Comparison of ENCODE assay signal across 8 cellular contexts in the genomic region with DNA sequence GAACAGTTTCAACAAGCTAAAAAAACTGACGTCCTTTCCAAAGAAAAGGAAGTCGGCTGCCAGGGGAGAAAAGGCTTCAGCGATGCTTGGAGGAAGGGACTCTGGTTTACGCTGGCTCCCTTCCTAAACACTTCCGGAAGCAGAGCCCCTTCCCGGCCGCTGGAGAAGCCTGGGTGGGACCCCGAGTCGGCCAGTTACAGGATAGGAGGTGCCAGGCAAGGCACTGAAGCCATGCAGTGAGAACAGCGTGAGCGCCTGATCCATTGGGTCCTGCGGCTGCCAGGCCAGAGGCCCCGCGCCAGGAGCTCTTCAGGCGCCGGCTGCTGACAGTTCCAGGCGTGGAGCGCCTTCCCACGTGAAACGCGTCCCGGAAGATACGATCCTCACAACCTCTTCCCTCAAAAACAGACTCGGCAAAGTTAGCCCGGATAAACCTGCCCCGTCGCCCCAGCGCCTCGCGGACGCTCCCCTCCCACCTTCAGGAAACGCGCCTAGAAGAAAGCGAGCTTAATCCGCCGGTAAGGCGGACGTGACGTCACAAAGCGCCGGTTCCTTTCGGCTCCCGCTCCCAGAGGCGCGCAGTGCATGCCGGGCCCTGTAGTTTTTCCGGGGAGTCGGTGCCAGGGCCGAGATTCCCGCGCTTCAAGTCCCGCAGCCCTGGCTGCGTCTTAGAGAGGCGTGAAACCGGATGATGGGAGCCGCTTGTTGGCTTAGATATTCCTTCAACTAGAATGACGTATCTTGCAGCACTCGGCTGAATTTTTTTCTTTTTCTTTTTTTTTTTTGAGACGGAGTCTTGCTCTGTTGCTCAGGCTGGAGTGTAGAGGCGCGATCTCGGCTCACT. TPM values are rescaled to one million over a fixed set of nuclear protein-coding genes. Genes with fewer than 3 reads are reported as not detected.
DNase-seq lines count a peak whose midpoint lies in the region; ATAC-seq and TF ChIP-seq lines count a peak whose summit lies in the region.

Gene ADAT1 (minus strand): TSS at position 520 of the 844 bp plus-strand sequence. CDS start 2,482 bp downstream, outside the sequence.

- peak within 1 kb of the TSS; percentile 97 for H3K27ac Mint-ChIP-seq in dendritic cell treated with granulocyte-macrophage colony-stimulating factor and Interleukin-4, amounts not matched to agents 40 ng/mL and 50 ng/mL, for 4 days

- peaks cover 60% of the 10 kb centered on the region for H3K36me3 Mint-ChIP-seq in dendritic cell treated with granulocyte-macrophage colony-stimulating factor and Interleukin-4, amounts not matched to agents 40 ng/mL and 50 ng/mL, for 4 days (ENCODE audit: low read depth)

- peaks cover 8 to 40% of the 10 kb centered on the region in 2 donors for H3K4me1 ChIP-seq in left lung

- H3K9me3 ChIP-seq in left lung = no peaks in the 10 kb centered on the region

- no peaks in the 10 kb centered on the region for H3K9me3 Mint-ChIP-seq in dendritic cell treated with granulocyte-macrophage colony-stimulating factor and Interleukin-4, amounts not matched to agents 40 ng/mL and 50 ng/mL, for 4 days

- peaks cover 28% of the 10 kb centered on the region for H3K4me1 Mint-ChIP-seq in dendritic cell treated with granulocyte-macrophage colony-stimulating factor and Interleukin-4, amounts not matched to agents 40 ng/mL and 50 ng/mL, for 4 days (ENCODE audit: low read depth)

- peak; percentile 67 to 96 (median 94) for DNase-seq in C1 segment of cervical spinal cord (lab: John Stamatoyannopoulos, UW)
- peak; percentile 76 for DNase-seq in NCI-H748 treated with DMSO at 0.1 percent for 48 hours (lab: John Stamatoyannopoulos, UW)
- peak; percentile 92 to 96 for DNase-seq in activated CD4-positive, alpha-beta T cell treated with anti-CD3 and anti-CD28 coated beads, Interleukin-2, amount 50 U/mL, for 24 hours (ENCODE audit: low read depth in 1 of 2, low spot score in 1 of 2)
- DNase-seq in left lung = peak; percentile 98 to 99
- DNase-seq in stimulated activated CD4-positive, alpha-beta T cell treated with anti-CD3 and anti-CD28 coated beads, Interleukin-2, amount 100 ng/mL, for 48 hours = peak; percentile 95

- peak within 1 kb of the TSS; percentile 91 to 92 for H3K27ac ChIP-seq in left lung

- intact Hi-C loops in dendritic cell treated with granulocyte-macrophage colony-stimulating factor and Interleukin-4, amounts not matched to agents 40 ng/mL and 50 ng/mL, for 4 days (cut with micrococcal nuclease) = loop anchor here (1.0 to 10.0 kb wide), 4 partner anchors 24 to 190 kb away; partner anchors contain the start of genes CFDP1, KARS1, TERF2IP and TMEM170A
- intact Hi-C loops in left lung (cut with DNase I) = no loop called here

- peak; percentile 91 for ATAC-seq in GM19372 (IDR thresholded peaks at IDR 0.05; ENCODE audit: low read depth, unreplicated experiment)
- peak; percentile 91 for ATAC-seq in HG03558 (IDR thresholded peaks at IDR 0.05; ENCODE audit: extremely low read depth, unreplicated experiment)
- peak; percentile 96 for ATAC-seq in left lung

- TF ChIP-seq CTCF in left lung (IDR thresholded peaks at IDR 0.05) = no peak

- no peaks in the 10 kb centered on the region for H3K27me3 Mint-ChIP-seq in dendritic cell treated with granulocyte-macrophage colony-stimulating factor and Interleukin-4, amounts not matched to agents 40 ng/mL and 50 ng/mL, for 4 days

- peak within 1 kb of the TSS; percentile 88 for H3K4me3 Mint-ChIP-seq in dendritic cell treated with granulocyte-macrophage colony-stimulating factor and Interleukin-4, amounts not matched to agents 40 ng/mL and 50 ng/mL, for 4 days

- H3K36me3 ChIP-seq in left lung = peaks cover 0 to 50% of the 10 kb centered on the region in 2 donors

- H3K4me3 ChIP-seq in left lung = peak within 1 kb of the TSS; percentile 77 to 79

- no peaks in the 10 kb centered on the region for H3K27me3 ChIP-seq in left lung

RNA-seq across cellular contexts. Expression of gene ADAT1, which starts in this region (rescaled TPM):
- 10 to 100 TPM; 45.4 to 53.0 TPM for total RNA-seq in left lung

Comparison
In these comparisons a context has a peak if more than half of its experiments do, and no peak if none do; other contexts are left out.
1. Peak in every context shown above with its lines: DNase-seq, ATAC-seq, H3K4me3 ChIP-seq and H3K27ac ChIP-seq.